ENCODE assay signal across 9 cellular contexts in the genomic region with DNA sequence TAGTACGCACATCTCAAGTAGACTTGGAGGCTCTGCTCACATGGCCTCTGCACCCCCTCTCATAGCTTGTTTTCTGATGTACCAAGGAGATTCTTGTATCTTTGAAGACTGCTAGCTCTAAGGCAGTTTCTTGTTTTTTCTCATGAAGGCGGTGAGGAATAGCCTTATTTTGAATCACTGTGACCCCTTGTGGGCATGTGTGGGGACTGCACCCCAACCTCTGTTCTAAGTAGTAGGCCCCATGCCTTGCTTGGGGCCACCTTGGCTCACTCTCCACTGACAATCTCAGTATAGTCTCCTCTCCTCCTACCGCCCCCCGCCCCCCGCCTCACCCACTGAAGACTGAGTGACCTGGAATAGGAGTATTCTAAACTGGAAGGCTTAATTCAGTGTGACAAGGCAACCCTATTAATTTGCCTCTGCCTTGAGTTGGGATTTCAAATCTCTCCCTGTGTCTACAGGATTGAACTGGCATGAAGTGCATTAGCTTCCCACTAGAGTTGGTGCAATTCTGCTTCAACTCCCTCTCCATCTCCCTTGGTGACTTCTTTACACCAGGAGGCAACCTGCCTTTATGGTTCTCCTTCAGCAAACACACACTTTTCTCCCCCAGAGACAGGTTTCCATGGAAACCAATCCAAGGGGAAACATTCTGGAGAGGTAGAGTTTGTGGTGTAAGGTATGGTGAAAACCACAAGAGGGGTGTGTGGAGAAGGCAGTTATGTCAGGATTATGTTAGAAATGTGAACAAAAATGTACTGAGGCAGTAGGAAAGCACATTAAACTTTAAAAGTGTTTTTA.
DNase-seq lines count a peak whose midpoint lies in the region; ATAC-seq and TF ChIP-seq lines count a peak whose summit lies in the region.
"Had no signal": no experiment of that assay in that cellular context is flagged by ENCODE, and none has a peak within 500 bp of the region (broad histone marks: within the 10 kb centered on the region; RNA-seq: fewer than 3 reads in every experiment).

No MANE protein-coding gene starts in this region.

- no peak overlapping the region for H3K27ac ChIP-seq in thyroid gland

- no peak for TF ChIP-seq POLR2A in thyroid gland (IDR thresholded peaks at IDR 0.05)

- H3K27ac Mint-ChIP-seq in activated T-cell treated with anti-CD3 and anti-CD28 coated beads, Interleukin-2, amount 50 U/mL, for 24 hours, result no peak overlapping the region

- 34 to 49% methylated on average over 5 of the region's 5 CpGs for whole genome bisulfite sequencing in thyroid gland, 2 donors

- no peak overlapping the region for H3K4me3 ChIP-seq in thyroid gland (replicated peaks in 1 of 3)

- H3K9me3 ChIP-seq in thyroid gland, result no peaks in the 10 kb centered on the region

- peaks cover 12% of the 10 kb centered on the region for H3K4me1 Mint-ChIP-seq in activated T-cell treated with anti-CD3 and anti-CD28 coated beads, Interleukin-2, amount 50 U/mL, for 24 hours (ENCODE audit: low read depth)

- H3K36me3 Mint-ChIP-seq in activated T-cell treated with anti-CD3 and anti-CD28 coated beads, Interleukin-2, amount 50 U/mL, for 24 hours (ENCODE audit: low read depth), result no peaks in the 10 kb centered on the region

- no peak overlapping the region for H3K4me3 Mint-ChIP-seq in activated T-cell treated with anti-CD3 and anti-CD28 coated beads, Interleukin-2, amount 50 U/mL, for 24 hours
- H3K4me3 Mint-ChIP-seq: central memory CD8-positive, alpha-beta T cell had no signal

- DNase-seq in GM03348 (ENCODE audit: low spot score) (peak; percentile 77), OCI-M1 (lab: John Stamatoyannopoulos, UW) (peak; percentile 82), fibroblast of the conjunctiva (ENCODE audit: low read depth) (peak; percentile 46), omental fat pad (ENCODE audit: low spot score) (peak; percentile 36), thyroid gland (peak; percentile 53 to 62)
- peak; percentile 73 for DNase-seq in activated T-cell treated with anti-CD3 and anti-CD28 coated beads, Interleukin-2, amount 50 U/mL, for 24 hours

- H3K27me3 ChIP-seq in thyroid gland, result no peaks in the 10 kb centered on the region

- H3K27me3 Mint-ChIP-seq in activated T-cell treated with anti-CD3 and anti-CD28 coated beads, Interleukin-2, amount 50 U/mL, for 24 hours, result peaks cover 25% of the 10 kb centered on the region

- ATAC-seq in HG02938 (IDR thresholded peaks at IDR 0.05; ENCODE audit: unreplicated experiment), result peak; percentile 79
- no peak for ATAC-seq in omental fat pad (ENCODE audit: low FRiP score)
- ATAC-seq in GM18519 (IDR thresholded peaks at IDR 0.05; ENCODE audit: low FRiP score, unreplicated experiment), result no peak

- no peaks in the 10 kb centered on the region for H3K4me1 ChIP-seq in thyroid gland

- H3K36me3 ChIP-seq in thyroid gland, result no peaks in the 10 kb centered on the region

- TF ChIP-seq CTCF in omental fat pad (IDR thresholded peaks at IDR 0.05) (peak in 1 of 3 donors; percentile 33), thyroid gland (IDR thresholded peaks at IDR 0.05) (peak in 5 of 6 experiments; percentile 11 to 79 (median 54))

- intact Hi-C loops in thyroid gland (cut with DNase I), result no loop called here

- H3K9me3 Mint-ChIP-seq in activated T-cell treated with anti-CD3 and anti-CD28 coated beads, Interleukin-2, amount 50 U/mL, for 24 hours, result peaks cover 15% of the 10 kb centered on the region
- H3K9me3 Mint-ChIP-seq: central memory CD8-positive, alpha-beta T cell had no signal
